ENCODE assay signal across 13 cellular contexts in the genomic region with DNA sequence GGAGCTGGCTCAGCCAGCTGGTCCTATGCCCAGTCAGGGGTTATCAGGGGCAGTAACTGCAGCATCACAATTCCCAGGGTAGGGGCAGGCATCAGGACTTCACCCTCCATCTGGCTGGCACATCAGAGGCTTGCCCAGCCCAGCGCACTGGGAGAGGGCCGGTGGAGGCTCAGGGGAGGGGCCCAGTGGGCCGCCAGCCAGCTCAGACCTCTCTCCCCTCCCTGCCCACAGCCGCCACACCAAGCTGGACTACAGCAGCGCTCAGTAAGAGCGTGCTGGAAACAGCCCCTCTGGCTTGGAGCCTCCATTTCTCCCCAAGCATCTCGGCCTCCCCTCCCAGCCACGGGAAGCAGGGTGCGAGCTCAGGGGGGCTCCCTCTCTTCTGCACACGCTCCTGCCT. TPM values are rescaled to one million over a fixed set of nuclear protein-coding genes. Genes with fewer than 3 reads are reported as not detected.
DNase-seq lines count a peak whose midpoint lies in the region; ATAC-seq and TF ChIP-seq lines count a peak whose summit lies in the region.
"Had no signal": no experiment of that assay in that cellular context is flagged by ENCODE, and none has a peak within 500 bp of the region (broad histone marks: within the 10 kb centered on the region; RNA-seq: fewer than 3 reads in every experiment).

No MANE protein-coding gene starts in this region.

- TF ChIP-seq RAD21 in SK-N-SH (IDR thresholded peaks at IDR 0.05; ENCODE audit: low read length) = no peak

- POLR2A ChIA-PET in SK-N-SH (lab: Yijun Ruan, JAX) = no interaction called here
- POLR2A ChIA-PET in PC-3 (lab: Charles Lee; ENCODE audit: unreplicated experiment) = no interaction called here

- intact Hi-C loops in natural killer cell (cut with micrococcal nuclease) (no loop called here), PC-3 (cut with micrococcal nuclease) (no loop called here)

- H3K36me3 Mint-ChIP-seq in natural killer cell treated with Interleukin-12 subunit alpha and Interleukin-12 subunit beta and Interleukin-15 and Interleukin-18, amount 100 ng/mL, for 72 hours = no peaks in the 10 kb centered on the region
- H3K36me3 Mint-ChIP-seq in natural killer cell = no peaks in the 10 kb centered on the region

- H3F3A ChIP-seq in SK-N-SH (replicated peaks; ENCODE audit: insufficient read depth) (no peaks in the 10 kb centered on the region), PC-3 (ENCODE audit: low read length, unreplicated experiment) (no peaks in the 10 kb centered on the region)

- no peak overlapping the region for H3K4me2 ChIP-seq in SK-N-SH
- H3K4me2 ChIP-seq in PC-3 (ENCODE audit: low read length) = no peak overlapping the region
- H3K4me2 ChIP-seq: PC-9 had no signal

- H3K9ac ChIP-seq in SK-N-SH = no peak overlapping the region
- H3K9ac ChIP-seq in PC-3 (ENCODE audit: low read length) = no peak overlapping the region

- H3K9me2 ChIP-seq in SK-N-SH (no peaks in the 10 kb centered on the region), PC-3 (replicated peaks; ENCODE audit: low read length) (no peaks in the 10 kb centered on the region)

- peaks cover 0 to 6% of the 10 kb centered on the region in 2 experiments; a peak in 1 of 4 replicates for H3K4me1 ChIP-seq in SK-N-SH (ENCODE audit: control insufficient read depth in 1 of 2, insufficient read depth in 2 of 2, low read depth in 1 of 2, low read length in 1 of 2)
- H3K4me1 ChIP-seq in PC-3 (ENCODE audit: insufficient read depth, low read length) = no peaks in the 10 kb centered on the region

- H3K4me3 Mint-ChIP-seq in natural killer cell treated with Interleukin-12 subunit alpha and Interleukin-12 subunit beta and Interleukin-15 and Interleukin-18, amount 100 ng/mL, for 72 hours = no peak overlapping the region
- no peak overlapping the region for H3K4me3 Mint-ChIP-seq in natural killer cell
- H3K4me3 Mint-ChIP-seq: CD14-positive monocyte had no signal

- TF ChIP-seq EP300 in SK-N-SH (IDR thresholded peaks at IDR 0.05; ENCODE audit: borderline replicate concordance in 1 of 2, low read depth in 1 of 2, low read length in 1 of 2) = no peak

- ATAC-seq in natural killer cell treated with Interleukin-12 subunit alpha and Interleukin-12 subunit beta and Interleukin-15 and Interleukin-18, amount 100 ng/mL, for 72 hours = no peak
- no peak for ATAC-seq in natural killer cell
- ATAC-seq in left lobe of liver = peak; percentile 17
- ATAC-seq in GM21360 (IDR thresholded peaks at IDR 0.05; ENCODE audit: unreplicated experiment) = no peak
- no peak for ATAC-seq in PC-3
- ATAC-seq in HG02885 (IDR thresholded peaks at IDR 0.05; ENCODE audit: poor library complexity, unreplicated experiment) = no peak

- H3K9me3 Mint-ChIP-seq in natural killer cell treated with Interleukin-12 subunit alpha and Interleukin-12 subunit beta and Interleukin-15 and Interleukin-18, amount 100 ng/mL, for 72 hours = no peaks in the 10 kb centered on the region
- no peaks in the 10 kb centered on the region for H3K9me3 Mint-ChIP-seq in natural killer cell
- H3K9me3 Mint-ChIP-seq: CD14-positive monocyte had no signal

- H3K27ac Mint-ChIP-seq in natural killer cell treated with Interleukin-12 subunit alpha and Interleukin-12 subunit beta and Interleukin-15 and Interleukin-18, amount 100 ng/mL, for 72 hours = no peak overlapping the region
- no peak overlapping the region for H3K27ac Mint-ChIP-seq in natural killer cell

- H4K20me1 ChIP-seq in SK-N-SH (ENCODE audit: insufficient read depth) = no peaks in the 10 kb centered on the region
- H4K20me1 ChIP-seq in PC-3 (ENCODE audit: low read length) = no peaks in the 10 kb centered on the region

- no peaks in the 10 kb centered on the region for H3K79me2 ChIP-seq in SK-N-SH (ENCODE audit: insufficient read depth)
- H3K79me2 ChIP-seq in PC-3 (ENCODE audit: low read length) = no peaks in the 10 kb centered on the region

- no peaks in the 10 kb centered on the region for H3K27me3 Mint-ChIP-seq in natural killer cell treated with Interleukin-12 subunit alpha and Interleukin-12 subunit beta and Interleukin-15 and Interleukin-18, amount 100 ng/mL, for 72 hours
- no peaks in the 10 kb centered on the region for H3K27me3 Mint-ChIP-seq in natural killer cell (ENCODE audit: low read depth in 2 of 2)

- BruUV-seq in PC-3 (replicated peaks; lab: Mats Ljungman, UMichigan) = no TSS peak

- TF ChIP-seq CTCF in natural killer cell (IDR thresholded peaks at IDR 0.05) (no peak), SK-N-SH (IDR thresholded peaks at IDR 0.05) (no peak), PC-3 (conservative IDR thresholded peaks at IDR 0.05; ENCODE audit: low read depth, low read length) (no peak)

- no peaks in the 10 kb centered on the region for H3K27me3 ChIP-seq in SK-N-SH (ENCODE audit: insufficient read depth)
- no peaks in the 10 kb centered on the region for H3K27me3 ChIP-seq in PC-3 (ENCODE audit: low read length)

- H3K27ac ChIP-seq in SK-N-SH (ENCODE audit: low read depth in 2 of 2, low read length in 1 of 2) (no peak overlapping the region), temporal lobe (ENCODE audit: low read depth, low read length) (peak overlapping the region; percentile 52), PC-3 (ENCODE audit: low read length) (no peak overlapping the region)
- H3K27ac ChIP-seq: PC-9 had no signal

- no peak overlapping the region for H2AFZ ChIP-seq in SK-N-SH (ENCODE audit: low read depth)
- no peak overlapping the region for H2AFZ ChIP-seq in PC-3 (ENCODE audit: low read length)
- H2AFZ ChIP-seq: PC-9 had no signal

- peaks cover 7 to 11% of the 10 kb centered on the region in 2 donors for H3K4me1 Mint-ChIP-seq in natural killer cell treated with Interleukin-12 subunit alpha and Interleukin-12 subunit beta and Interleukin-15 and Interleukin-18, amount 100 ng/mL, for 72 hours (ENCODE audit: low read depth in 2 of 2)
- peaks cover 13 to 23% of the 10 kb centered on the region in 2 donors for H3K4me1 Mint-ChIP-seq in natural killer cell

- H3K9me3 ChIP-seq in SK-N-SH = no peaks in the 10 kb centered on the region
- no peaks in the 10 kb centered on the region for H3K9me3 ChIP-seq in PC-3 (ENCODE audit: low read length)

- peak; percentile 16 for DNase-seq in natural killer cell treated with Interleukin-12 subunit alpha and Interleukin-12 subunit beta and Interleukin-15 and Interleukin-18, amount 100 ng/mL, for 72 hours (ENCODE audit: low spot score)
- DNase-seq in natural killer cell = no peak
- DNase-seq in SK-N-SH = peak; percentile 80
- no peak for DNase-seq in left lobe of liver (ENCODE audit: low spot score)
- no peak for DNase-seq in PC-3
- DNase-seq: COR-L47, HCEC 1CT, NCI-H187 treated with DMSO at 0.1 percent for 48 hours, PC-9 had no signal

- 95% methylated on average over 4 of the region's 10 CpGs for WGBS in SK-N-SH (ENCODE audit: low lambda C conversion rate)

- CTCF ChIA-PET in SK-N-SH (lab: Yijun Ruan, JAX) = interaction anchor here (1.3 kb wide), 1 partner anchor 57 kb away, joined by 3 read pairs; no protein-coding TSS in a partner anchor
- CTCF ChIA-PET in PC-3 (lab: Charles Lee) = no interaction called here

- H3K36me3 ChIP-seq in SK-N-SH (replicated peaks in 1 of 2; ENCODE audit: control insufficient read depth in 1 of 2, insufficient read depth in 2 of 2, low read length in 1 of 2) = no peaks in the 10 kb centered on the region
- H3K36me3 ChIP-seq in PC-3 (ENCODE audit: low read depth, low read length) = no peaks in the 10 kb centered on the region

- H3K4me3 ChIP-seq in SK-N-SH (ENCODE audit: low read depth in 2 of 2, low read length in 1 of 2) (no peak overlapping the region), PC-3 (ENCODE audit: low read length) (no peak overlapping the region)
- H3K4me3 ChIP-seq: PC-9 had no signal

TF ChIP-seq in SK-N-SH, 30 proteins besides CTCF, POLR2A, EP300 and RAD21:
- peak; percentile 14; the same call in 1 of the 2 replicates for TF ChIP-seq GATA2 (CRISPR knock-in tag; IDR thresholded peaks at IDR 0.05)
- TF ChIP-seq JUND (IDR thresholded peaks at IDR 0.05) = no peak
TF ChIP-seq in SK-N-SH: peak in this region for 1.

RNA-seq across cellular contexts. Expression of a gene that starts 22.0 kb away (rescaled TPM):
- total RNA-seq in natural killer cell treated with Interleukin-12 subunit alpha and Interleukin-12 subunit beta and Interleukin-15 and Interleukin-18, amount 100 ng/mL, for 72 hours = 10 to 100 TPM; 31.9 to 42.7 TPM
- total RNA-seq in natural killer cell (10 to 100 TPM; 71.7 to 94.2 (median 73.9) TPM), left lobe of liver (3.7 TPM), temporal lobe (1.5 TPM), PC-3 (2014; rRNA removed) (12.4 and 13.0 TPM in 2 replicates)
- 25.7 and 28.3 TPM in 2 replicates for polyA plus RNA-seq in SK-N-SH (2012; rRNA removed)
- 14.9 and 20.7 TPM in 2 replicates for polyA plus RNA-seq in SK-N-SH (2012; cell fraction: cytosol; rRNA removed)
- 50.4 and 63.8 TPM in 2 replicates for polyA plus RNA-seq in SK-N-SH (2012; cell fraction: nucleus; rRNA removed)

RNA-seq across cellular contexts. Expression of a gene that starts 47.2 kb away (rescaled TPM):
- 1 to 10 TPM; 2.4 to 3.4 TPM for total RNA-seq in natural killer cell treated with Interleukin-12 subunit alpha and Interleukin-12 subunit beta and Interleukin-15 and Interleukin-18, amount 100 ng/mL, for 72 hours
- 1 to 10 TPM in 2 of 3 donors, under 1 TPM in 1; 0.82 to 1.5 (median 1.5) TPM for total RNA-seq in natural killer cell
- 63.9 and 92.9 TPM in 2 replicates for polyA plus RNA-seq in SK-N-SH (2012; rRNA removed)
- polyA plus RNA-seq in SK-N-SH (2012; cell fraction: cytosol; rRNA removed) = 67.5 and 78.6 TPM in 2 replicates
- polyA plus RNA-seq in SK-N-SH (2012; cell fraction: nucleus; rRNA removed) = 29.9 and 37.7 TPM in 2 replicates
- total RNA-seq in left lobe of liver = 22.7 TPM
- total RNA-seq in temporal lobe = 23.8 TPM
- 47.5 and 49.2 TPM in 2 replicates for total RNA-seq in PC-3 (2014; rRNA removed)

Comparison
In these comparisons a context has a peak if more than half of its experiments do, and no peak if none do; other contexts are left out.
1. DNase-seq: peak in natural killer cell treated with Interleukin-12 subunit alpha and Interleukin-12 subunit beta and Interleukin-15 and Interleukin-18, amount 100 ng/mL, for 72 hours (single experiment) and SK-N-SH (single experiment); none in natural killer cell (single experiment), left lobe of liver (single experiment) and PC-3 (single experiment).